Comparison of ENCODE assay signal across 27 cellular contexts in genomic region chr9:120888626-120889025, GRCh38. TPM values are rescaled to one million over a fixed set of nuclear protein-coding genes. Genes with fewer than 3 reads are reported as not detected.
DNase-seq lines count a peak whose midpoint lies in the region; ATAC-seq and TF ChIP-seq lines count a peak whose summit lies in the region.
"Had no signal": no experiment of that assay in that cellular context is flagged by ENCODE, and none has a peak within 500 bp of the region (broad histone marks: within the 10 kb centered on the region; RNA-seq: fewer than 3 reads in every experiment).

No MANE protein-coding gene starts in this region.

- peak overlapping the region; percentile 50 for H3K27ac Mint-ChIP-seq in activated CD8-positive, alpha-beta memory T cell treated with anti-CD3 and anti-CD28 coated beads, Interleukin-2, amount 10 ng/mL, durations not matched to agents 7 days and 5 days
- H3K27ac Mint-ChIP-seq in CD4-positive, alpha-beta T cell, result peak overlapping the region; percentile 98
- H3K27ac Mint-ChIP-seq in activated CD8-positive, alpha-beta T cell treated with anti-CD3 and anti-CD28 coated beads, Interleukin-2, amount 10 ng/mL, durations not matched to agents 7 days and 5 days, result peak overlapping the region; percentile 95
- H3K27ac Mint-ChIP-seq in naive thymus-derived CD4-positive, alpha-beta T cell, result peak overlapping the region; percentile 77 to 100 (median 99)
- H3K27ac Mint-ChIP-seq: mesothelial cell of epicardium, nephron had no signal

- H3K27ac ChIP-seq in CD4-positive, alpha-beta T cell (ENCODE audit: low read depth, low read length), result peak overlapping the region; percentile 88
- peak overlapping the region; percentile 90 for H3K27ac ChIP-seq in naive thymus-derived CD4-positive, alpha-beta T cell (ENCODE audit: low read depth, low read length)
- H3K27ac ChIP-seq: colonic mucosa, ovary had no signal

- H3K4me3 Mint-ChIP-seq in activated CD8-positive, alpha-beta memory T cell treated with anti-CD3 and anti-CD28 coated beads, Interleukin-2, amount 10 ng/mL, durations not matched to agents 7 days and 5 days, result no peak overlapping the region
- H3K4me3 Mint-ChIP-seq in CD4-positive, alpha-beta T cell, result no peak overlapping the region
- H3K4me3 Mint-ChIP-seq in activated CD8-positive, alpha-beta T cell treated with anti-CD3 and anti-CD28 coated beads, Interleukin-2, amount 10 ng/mL, durations not matched to agents 7 days and 5 days, result no peak overlapping the region
- H3K4me3 Mint-ChIP-seq in naive thymus-derived CD4-positive, alpha-beta T cell, result peak overlapping the region in 7 of 10 donors; percentile 11 to 84 (median 23)
- H3K4me3 Mint-ChIP-seq: mesothelial cell of epicardium, nephron had no signal

- no peaks in the 10 kb centered on the region for H3K9me3 ChIP-seq in CD4-positive, alpha-beta T cell (ENCODE audit: control insufficient read depth, low read length)
- H3K9me3 ChIP-seq in naive thymus-derived CD4-positive, alpha-beta T cell (ENCODE audit: control insufficient read depth in 2 of 3, low read length in 3 of 3), result no peaks in the 10 kb centered on the region
- H3K9me3 ChIP-seq: colonic mucosa, heart left ventricle, ovary, transverse colon had no signal

- intact Hi-C loops in CD4-positive, alpha-beta T cell (cut with DNase I, micrococcal nuclease), result no loop called here
- intact Hi-C loops in naive thymus-derived CD4-positive, alpha-beta T cell (cut with micrococcal nuclease), result no loop called here

- no peaks in the 10 kb centered on the region for H3K9me3 Mint-ChIP-seq in activated CD8-positive, alpha-beta memory T cell treated with anti-CD3 and anti-CD28 coated beads, Interleukin-2, amount 10 ng/mL, durations not matched to agents 7 days and 5 days (ENCODE audit: low read depth)
- H3K9me3 Mint-ChIP-seq in CD4-positive, alpha-beta T cell, result no peaks in the 10 kb centered on the region
- H3K9me3 Mint-ChIP-seq in activated CD8-positive, alpha-beta T cell treated with anti-CD3 and anti-CD28 coated beads, Interleukin-2, amount 10 ng/mL, durations not matched to agents 7 days and 5 days (ENCODE audit: insufficient read depth), result no peaks in the 10 kb centered on the region
- peaks cover 0 to 3% (median 0%) of the 10 kb centered on the region in 11 donors for H3K9me3 Mint-ChIP-seq in naive thymus-derived CD4-positive, alpha-beta T cell
- H3K9me3 Mint-ChIP-seq: effector memory CD8-positive, alpha-beta T cell; mesothelial cell of epicardium; nephron had no signal

- H3K4me1 ChIP-seq in naive thymus-derived CD4-positive, alpha-beta T cell (ENCODE audit: control insufficient read depth in 2 of 2, insufficient read depth in 2 of 2, low read length in 2 of 2), result peaks cover 46 to 65% of the 10 kb centered on the region in 2 donors

- peaks cover 2% of the 10 kb centered on the region for H3K36me3 Mint-ChIP-seq in activated CD8-positive, alpha-beta memory T cell treated with anti-CD3 and anti-CD28 coated beads, Interleukin-2, amount 10 ng/mL, durations not matched to agents 7 days and 5 days
- no peaks in the 10 kb centered on the region for H3K36me3 Mint-ChIP-seq in CD4-positive, alpha-beta T cell (ENCODE audit: low read depth)
- peaks cover 26% of the 10 kb centered on the region for H3K36me3 Mint-ChIP-seq in activated CD8-positive, alpha-beta T cell treated with anti-CD3 and anti-CD28 coated beads, Interleukin-2, amount 10 ng/mL, durations not matched to agents 7 days and 5 days (ENCODE audit: low read depth)
- H3K36me3 Mint-ChIP-seq in naive thymus-derived CD4-positive, alpha-beta T cell, result peaks cover 0 to 37% (median 0%) of the 10 kb centered on the region in 5 donors
- H3K36me3 Mint-ChIP-seq: mesothelial cell of epicardium had no signal

- POLR2A ChIA-PET in CD4-positive, alpha-beta T cell (lab: Charles Lee), result interaction anchor here (0.9 to 36.2 kb wide), 7 partner anchors 12 to 313 kb away, joined by 3 to 1343 read pairs (median 89); partner anchors contain the start of genes FBXW2, PHF19, RAB14 and TRAF1
- POLR2A ChIA-PET in activated CD8-positive, alpha-beta T cell treated with anti-CD3 and anti-CD28 coated beads, Interleukin-2, amount 10 ng/mL, durations not matched to agents 7 days and 5 days (lab: Charles Lee), result interaction anchor here (0.6 to 13.1 kb wide), 5 partner anchors 9 to 43 kb away, joined by 3 to 306 read pairs (median 141); partner anchors contain the start of genes PHF19 and TRAF1
- POLR2A ChIA-PET in naive thymus-derived CD4-positive, alpha-beta T cell (lab: Charles Lee), result interaction anchor here (3.8 to 43.4 kb wide), 4 partner anchors 8 to 44 kb away, joined by 17 to 2417 read pairs (median 379); partner anchors contain the start of genes PHF19, PSMD5 and TRAF1

- no peak overlapping the region for H3K4me3 ChIP-seq in naive thymus-derived CD4-positive, alpha-beta T cell (ENCODE audit: low read length)
- H3K4me3 ChIP-seq: colonic mucosa, heart left ventricle, ovary, transverse colon had no signal

- H3K27me3 ChIP-seq in CD4-positive, alpha-beta T cell (ENCODE audit: control insufficient read depth, insufficient read depth, low read length), result no peaks in the 10 kb centered on the region
- no peaks in the 10 kb centered on the region for H3K27me3 ChIP-seq in naive thymus-derived CD4-positive, alpha-beta T cell (ENCODE audit: control insufficient read depth in 2 of 2, insufficient read depth in 2 of 2, low read length in 2 of 2)
- H3K27me3 ChIP-seq: colonic mucosa, heart left ventricle, ovary, transverse colon had no signal

- DNase-seq in activated CD8-positive, alpha-beta memory T cell treated with anti-CD3 and anti-CD28 coated beads, Interleukin-2, amount 10 ng/mL, durations not matched to agents 7 days and 5 days, result no peak
- DNase-seq in activated CD8-positive, alpha-beta memory T cell treated with anti-CD3 and anti-CD28 coated beads, Interleukin-2, amount 50 U/mL, for 4 hours, result no peak
- DNase-seq in CD4-positive, alpha-beta T cell, result no peak
- DNase-seq in activated CD8-positive, alpha-beta T cell treated with anti-CD3 and anti-CD28 coated beads, Interleukin-2, amount 10 ng/mL, durations not matched to agents 7 days and 5 days, result no peak
- no peak for DNase-seq in naive thymus-derived CD4-positive, alpha-beta T cell
- DNase-seq in NCI-H2081 treated with DMSO at 0.1 percent for 48 hours (lab: John Stamatoyannopoulos, UW) (no peak), NCI-H2081 (lab: John Stamatoyannopoulos, UW) (no peak)
- DNase-seq: activated gamma-delta T cell; aorta; Calu3; colonic mucosa; DMS79 treated with DMSO at 0.1 percent for 48 hours; effector memory CD8-positive, alpha-beta T cell; erythroblast; foreskin fibroblast; heart left ventricle; KBM-7; NCI-H1417; NCI-H774; ovary; small intestine; transverse colon had no signal

- H3K27me3 Mint-ChIP-seq in activated CD8-positive, alpha-beta memory T cell treated with anti-CD3 and anti-CD28 coated beads, Interleukin-2, amount 10 ng/mL, durations not matched to agents 7 days and 5 days, result no peaks in the 10 kb centered on the region
- H3K27me3 Mint-ChIP-seq in CD4-positive, alpha-beta T cell, result no peaks in the 10 kb centered on the region
- no peaks in the 10 kb centered on the region for H3K27me3 Mint-ChIP-seq in activated CD8-positive, alpha-beta T cell treated with anti-CD3 and anti-CD28 coated beads, Interleukin-2, amount 10 ng/mL, durations not matched to agents 7 days and 5 days (ENCODE audit: low read depth)
- H3K27me3 Mint-ChIP-seq in naive thymus-derived CD4-positive, alpha-beta T cell, result no peaks in the 10 kb centered on the region
- H3K27me3 Mint-ChIP-seq: effector memory CD8-positive, alpha-beta T cell had no signal

- ATAC-seq in activated CD8-positive, alpha-beta memory T cell treated with anti-CD3 and anti-CD28 coated beads, Interleukin-2, amount 10 ng/mL, durations not matched to agents 7 days and 5 days, result no peak
- ATAC-seq in CD4-positive, alpha-beta T cell (ENCODE audit: poor library complexity), result no peak
- no peak for ATAC-seq in activated CD8-positive, alpha-beta T cell treated with anti-CD3 and anti-CD28 coated beads, Interleukin-2, amount 10 ng/mL, durations not matched to agents 7 days and 5 days
- ATAC-seq in naive thymus-derived CD4-positive, alpha-beta T cell, result no peak
- ATAC-seq in GM18858 (IDR thresholded peaks at IDR 0.05; ENCODE audit: unreplicated experiment), result no peak
- ATAC-seq: activated CD4-positive, CD25-positive, alpha-beta regulatory T cell treated with anti-CD3 and anti-CD28 coated beads, Interleukin-2, amount 50 U/mL, for 24 hours; effector memory CD8-positive, alpha-beta T cell; HCT116; heart left ventricle had no signal

- H3K36me3 ChIP-seq in naive thymus-derived CD4-positive, alpha-beta T cell (ENCODE audit: control insufficient read depth in 2 of 3, insufficient read depth in 3 of 3, low read length in 3 of 3), result no peaks in the 10 kb centered on the region
- H3K36me3 ChIP-seq: colonic mucosa, heart left ventricle, ovary, transverse colon had no signal

- peaks cover 68% of the 10 kb centered on the region for H3K4me1 Mint-ChIP-seq in activated CD8-positive, alpha-beta memory T cell treated with anti-CD3 and anti-CD28 coated beads, Interleukin-2, amount 10 ng/mL, durations not matched to agents 7 days and 5 days
- peaks cover 73% of the 10 kb centered on the region for H3K4me1 Mint-ChIP-seq in CD4-positive, alpha-beta T cell (ENCODE audit: low read depth)
- peaks cover 88% of the 10 kb centered on the region for H3K4me1 Mint-ChIP-seq in activated CD8-positive, alpha-beta T cell treated with anti-CD3 and anti-CD28 coated beads, Interleukin-2, amount 10 ng/mL, durations not matched to agents 7 days and 5 days (ENCODE audit: low read depth)
- H3K4me1 Mint-ChIP-seq in naive thymus-derived CD4-positive, alpha-beta T cell, result peaks cover 40 to 84% (median 71%) of the 10 kb centered on the region in 7 donors

- no peak for TF ChIP-seq CTCF in CD4-positive, alpha-beta T cell (IDR thresholded peaks at IDR 0.05)

- CTCF ChIA-PET in activated CD8-positive, alpha-beta memory T cell treated with anti-CD3 and anti-CD28 coated beads, Interleukin-2, amount 10 ng/mL, durations not matched to agents 7 days and 5 days (lab: Charles Lee), result interaction anchor here (3.3 to 5.1 kb wide), 2 partner anchors 11 to 16 kb away, joined by 27 to 44 read pairs; partner anchors contain the start of gene PHF19
- CTCF ChIA-PET in CD4-positive, alpha-beta T cell (lab: Charles Lee), result no interaction called here
- CTCF ChIA-PET in activated CD8-positive, alpha-beta T cell treated with anti-CD3 and anti-CD28 coated beads, Interleukin-2, amount 10 ng/mL, durations not matched to agents 7 days and 5 days (lab: Charles Lee), result interaction anchor here (0.7 to 4.5 kb wide), 4 partner anchors 10 to 36 kb away, joined by 3 to 18 read pairs (median 8); no protein-coding TSS in a partner anchor
- CTCF ChIA-PET in naive thymus-derived CD4-positive, alpha-beta T cell (lab: Charles Lee), result interaction anchor here (0.7 to 3.9 kb wide), 5 partner anchors 8 to 46 kb away, joined by 3 to 24 read pairs (median 3); partner anchors contain the start of gene PHF19

RNA-seq across cellular contexts. Expression of gene PHF19, which starts 11.6 kb away (rescaled TPM):
- 100 to 1,000 TPM; 246 to 254 TPM for total RNA-seq in activated CD8-positive, alpha-beta memory T cell treated with anti-CD3 and anti-CD28 coated beads, Interleukin-2, amount 10 ng/mL, durations not matched to agents 7 days and 5 days
- 10 to 100 TPM; 60.3 to 63.0 TPM for total RNA-seq in CD4-positive, alpha-beta T cell
- 100 to 1,000 TPM; 273 to 290 TPM for total RNA-seq in activated CD8-positive, alpha-beta T cell treated with anti-CD3 and anti-CD28 coated beads, Interleukin-2, amount 10 ng/mL, durations not matched to agents 7 days and 5 days
- total RNA-seq in naive thymus-derived CD4-positive, alpha-beta T cell, result 100 to 1,000 TPM in 3 of 5 experiments, 10 to 100 TPM in 2; 65.9 to 271 (median 197) TPM
- polyA plus RNA-seq in naive thymus-derived CD4-positive, alpha-beta T cell, result 10 to 100 TPM; 13.1 to 16.5 TPM

RNA-seq across cellular contexts. Expression of gene TRAF1, which starts 38.0 kb away (rescaled TPM):
- 100 to 1,000 TPM in 1 of 2 experiments, 10 to 100 TPM in 1; 59.6 to 114 TPM for total RNA-seq in activated CD8-positive, alpha-beta memory T cell treated with anti-CD3 and anti-CD28 coated beads, Interleukin-2, amount 10 ng/mL, durations not matched to agents 7 days and 5 days
- total RNA-seq in CD4-positive, alpha-beta T cell, result 10 to 100 TPM; 60.3 to 61.7 TPM
- total RNA-seq in activated CD8-positive, alpha-beta T cell treated with anti-CD3 and anti-CD28 coated beads, Interleukin-2, amount 10 ng/mL, durations not matched to agents 7 days and 5 days, result 10 to 100 TPM; 51.6 to 52.9 TPM
- 100 to 1,000 TPM in 2 of 5 experiments, 10 to 100 TPM in 3; 58.7 to 131 (median 98.2) TPM for total RNA-seq in naive thymus-derived CD4-positive, alpha-beta T cell
- polyA plus RNA-seq in naive thymus-derived CD4-positive, alpha-beta T cell, result 1 to 10 TPM; 3.7 to 6.6 TPM

RNA-seq across cellular contexts. Expression of gene PSMD5, which starts 45.9 kb away (rescaled TPM):
- total RNA-seq in activated CD8-positive, alpha-beta memory T cell treated with anti-CD3 and anti-CD28 coated beads, Interleukin-2, amount 10 ng/mL, durations not matched to agents 7 days and 5 days, result 10 to 100 TPM; 53.6 to 58.9 TPM
- 10 to 100 TPM; 35.4 to 44.3 TPM for total RNA-seq in CD4-positive, alpha-beta T cell
- total RNA-seq in activated CD8-positive, alpha-beta T cell treated with anti-CD3 and anti-CD28 coated beads, Interleukin-2, amount 10 ng/mL, durations not matched to agents 7 days and 5 days, result 10 to 100 TPM; 47.9 to 50.7 TPM
- 10 to 100 TPM; 33.5 to 63.9 (median 44.0) TPM for total RNA-seq in naive thymus-derived CD4-positive, alpha-beta T cell
- polyA plus RNA-seq in naive thymus-derived CD4-positive, alpha-beta T cell, result 10 to 100 TPM; 22.3 to 29.2 TPM

Comparison
In these comparisons a context has a peak if more than half of its experiments do, and no peak if none do; other contexts are left out.
1. H3K4me3 Mint-ChIP-seq: peak in naive thymus-derived CD4-positive, alpha-beta T cell (7 of 10); none in activated CD8-positive, alpha-beta memory T cell treated with anti-CD3 and anti-CD28 coated beads, Interleukin-2, amount 10 ng/mL, durations not matched to agents 7 days and 5 days (single experiment), CD4-positive, alpha-beta T cell (single experiment) and activated CD8-positive, alpha-beta T cell treated with anti-CD3 and anti-CD28 coated beads, Interleukin-2, amount 10 ng/mL, durations not matched to agents 7 days and 5 days (single experiment).
2. Peak in every context shown above with its lines, with median percentiles within 50 percentile points of each other: H3K27ac Mint-ChIP-seq.